Comparison of ENCODE assay signal across 8 cellular contexts in genomic region chr2:95158891-95159619, GRCh38. TPM values are rescaled to one million over a fixed set of nuclear protein-coding genes. Genes with fewer than 3 reads are reported as not detected.
DNase-seq lines count a peak whose midpoint lies in the region; ATAC-seq and TF ChIP-seq lines count a peak whose summit lies in the region.

No MANE protein-coding gene starts in this region.

- H3K9me2 ChIP-seq in SU-DHL-6 (replicated peaks; ENCODE audit: insufficient read depth, low read length): no peaks in the 10 kb centered on the region

- peak overlapping the region; percentile 48 for H3K4me3 ChIP-seq in SU-DHL-6 (ENCODE audit: insufficient read depth, low read length, poor library complexity, severe bottlenecking)
- peak overlapping the region; percentile 76 for H3K4me3 ChIP-seq in choroid plexus epithelial cell (ENCODE audit: low read depth, low read length)
- H3K4me3 ChIP-seq in spleen: peak overlapping the region; percentile 50 to 91 (median 64)

- no peaks in the 10 kb centered on the region for H4K20me1 ChIP-seq in SU-DHL-6 (ENCODE audit: low read depth, low read length)

- H3K4me1 ChIP-seq in spleen: peaks cover 9 to 32% (median 22%) of the 10 kb centered on the region in 6 donors

- peak overlapping the region; percentile 38 for H2AFZ ChIP-seq in SU-DHL-6 (ENCODE audit: low read depth, low read length, severe bottlenecking)

- H3K9me3 ChIP-seq in SU-DHL-6 (ENCODE audit: insufficient read depth, low read length) (no peaks in the 10 kb centered on the region), spleen (peaks cover 0 to 31% (median 21%) of the 10 kb centered on the region in 8 donors)

- ATAC-seq in GM19397 (IDR thresholded peaks at IDR 0.05; ENCODE audit: unreplicated experiment) (peak; percentile 49), HG03439 (IDR thresholded peaks at IDR 0.05; ENCODE audit: unreplicated experiment) (peak; percentile 35)

- 3 to 14% (median 5%) methylated on average over 6 to 58 of the region's 58 CpGs for WGBS in spleen, 5 donors

- peak overlapping the region; percentile 51; the same call in 1 of the 2 replicates for H3K9ac ChIP-seq in SU-DHL-6 (ENCODE audit: low read length)

- H3K27ac ChIP-seq in SU-DHL-6 (ENCODE audit: low read depth, low read length): no peak overlapping the region
- peak overlapping the region; percentile 14 to 87 (median 74) for H3K27ac ChIP-seq in spleen

- TF ChIP-seq POLR2A in spleen (IDR thresholded peaks at IDR 0.05): no peak

- H3K27me3 ChIP-seq in SU-DHL-6 (ENCODE audit: low read length) (no peaks in the 10 kb centered on the region), spleen (replicated peaks in 1 of 7) (no peaks in the 10 kb centered on the region)

- peak overlapping the region; percentile 56 for H3K4me2 ChIP-seq in SU-DHL-6 (ENCODE audit: low read depth, low read length, poor library complexity, severe bottlenecking)

- no peak for TF ChIP-seq CTCF in SU-DHL-6 (IDR thresholded peaks at IDR 0.05; ENCODE audit: insufficient read depth, low read length, poor library complexity, severe bottlenecking)
- no peak for TF ChIP-seq CTCF in choroid plexus epithelial cell (conservative IDR thresholded peaks at IDR 0.05; ENCODE audit: low read depth, low read length)
- no peak for TF ChIP-seq CTCF in spleen (IDR thresholded peaks at IDR 0.05 in 8 of 11, conservative IDR thresholded peaks at IDR 0.05 in 3 of 11)

- no peaks in the 10 kb centered on the region for H3K36me3 ChIP-seq in SU-DHL-6 (ENCODE audit: low read length)
- peaks cover 2 to 32% (median 23%) of the 10 kb centered on the region in 6 donors for H3K36me3 ChIP-seq in spleen

- H3F3A ChIP-seq in SU-DHL-6 (ENCODE audit: insufficient read depth): peaks cover 6% of the 10 kb centered on the region; the same call in 1 of the 2 replicates

- intact Hi-C loops in spleen (cut with DNase I; ENCODE audit: low total_unique reads): no loop called here

- H3K79me2 ChIP-seq in SU-DHL-6 (ENCODE audit: insufficient read depth, low read length): no peaks in the 10 kb centered on the region

- peak; percentile 5 for DNase-seq in DMS79 treated with DMSO at 0.1 percent for 48 hours (lab: John Stamatoyannopoulos, UW)
- peak; percentile 56 for DNase-seq in choroid plexus epithelial cell (ENCODE audit: low read depth)
- DNase-seq in kidney glomerular epithelial cell (lab: John Stamatoyannopoulos, UW): peak; percentile 9
- peak; percentile 88 for DNase-seq in spleen
- DNase-seq in OCI-M2 (lab: John Stamatoyannopoulos, UW; ENCODE audit: unreplicated experiment): no peak

RNA-seq across cellular contexts. Expression of gene ZNF514, which starts 0.6 kb away (rescaled TPM):
- 10 to 100 TPM; 14.7 to 23.1 (median 18.0) TPM for total RNA-seq in spleen
- polyA plus RNA-seq in spleen: 10 to 100 TPM in 2 of 3 donors, 1 to 10 TPM in 1; 8.3 to 12.6 (median 11.2) TPM

RNA-seq across cellular contexts. Expression of gene ZNF2, which starts 6.6 kb away (rescaled TPM):
- total RNA-seq in spleen: 1 to 10 TPM; 4.0 to 8.3 (median 5.1) TPM
- 1 to 10 TPM; 1.5 to 1.9 (median 1.5) TPM for polyA plus RNA-seq in spleen

RNA-seq across cellular contexts. Expression of gene MRPS5, which starts 37.4 kb away (rescaled TPM):
- total RNA-seq in spleen: 10 to 100 TPM; 37.5 to 63.6 (median 45.8) TPM
- polyA plus RNA-seq in spleen: 10 to 100 TPM; 53.4 to 92.2 (median 82.7) TPM

RNA-seq across cellular contexts. Expression of gene ZNF892, which starts 48.3 kb away (rescaled TPM):
- total RNA-seq in spleen: 10 to 100 TPM in 1 of 7 donors, 1 to 10 TPM in 6; 4.6 to 10.8 (median 6.2) TPM
- polyA plus RNA-seq in spleen: under 1 TPM; 0.13 to 0.77 (median 0.29) TPM
